Comparison of ENCODE assay signal across 35 cellular contexts in genomic region chr21:24552491-24552890, GRCh38.
"Had no signal": no experiment of that assay in that cellular context is flagged by ENCODE, and none has a peak within 500 bp of the region (broad histone marks: within the 10 kb centered on the region; RNA-seq: fewer than 3 reads in every experiment).

No MANE protein-coding gene starts in this region.

- DNase-seq: Karpas-422, Kasumi-1, KBM-7, KG1, MG63, MM.1S, MV-4-11, NCI-H1048, NCI-H1092, NCI-H1092 treated with DMSO at 0.1 percent for 48 hours, NCI-H1105, NCI-H1105 treated with DMSO at 0.1 percent for 48 hours, NCI-H1417, NCI-H1417 treated with DMSO at 0.1 percent for 48 hours, NCI-H1436, NCI-H1436 treated with DMSO at 0.1 percent for 48 hours, NCI-H146, NCI-H1694, NCI-H1694 treated with DMSO at 0.1 percent for 48 hours, NCI-H187, NCI-H187 treated with DMSO at 0.1 percent for 48 hours, NCI-H1930, NCI-H2029, NCI-H2029 treated with DMSO at 0.1 percent for 48 hours, NCI-H2081, NCI-H2081 treated with DMSO at 0.1 percent for 48 hours, NCI-H2107, NCI-H2171, NCI-H2171 treated with DMSO at 0.1 percent for 48 hours, NCI-H2227 treated with DMSO at 0.1 percent for 48 hours, NCI-H226, NCI-H345, NCI-H446, NCI-H446 treated with DMSO at 0.1 percent for 48 hours had no signal

- H3K27ac ChIP-seq: KMS-11 had no signal

- H3K4me3 ChIP-seq: MG63 had no signal

- H3K27me3 ChIP-seq: MG63 had no signal

- H3K36me3 ChIP-seq: MG63 had no signal

- H3K9me3 ChIP-seq: MG63 had no signal
